ENCODE assay signal across 26 cellular contexts in genomic region chr4:158384407-158384806, GRCh38.
"Had no signal": no experiment of that assay in that cellular context is flagged by ENCODE, and none has a peak within 500 bp of the region (broad histone marks: within the 10 kb centered on the region; RNA-seq: fewer than 3 reads in every experiment).

No MANE protein-coding gene starts in this region.

- H3K27ac Mint-ChIP-seq: mesothelial cell of epicardium; naive B cell; natural killer cell treated with Interleukin-12 subunit alpha and Interleukin-12 subunit beta and Interleukin-15 and Interleukin-18, amount 100 ng/mL, for 72 hours; progenitor cell of endocrine pancreas; stimulated activated naive B cell treated with anti-CD40 and anti-IgM and Interleukin-4, amounts not matched to agents 10 μg/mL and 1 μg/mL and 100 μg/mL, for 72 hours; stimulated activated naive CD8-positive, alpha-beta T cell treated with anti-CD3 and anti-CD28 coated beads, Interleukin-15, Interleukin-2, amounts not matched to agents 100 ng/mL and 50 ng/mL, for 24 hours had no signal

- DNase-seq: dorsolateral prefrontal cortex; effector CD4-positive, alpha-beta T cell; foreskin fibroblast; gastrocnemius medialis; head of caudate nucleus; kidney; mesenchymal stem cell; mucosa of descending colon; naive B cell; right lobe of liver; small intestine; stimulated activated CD4-positive, alpha-beta T cell treated with anti-CD3 and anti-CD28 coated beads, Interleukin-15, amount 100 ng/mL, for 24 hours; stimulated activated CD4-positive, alpha-beta T cell treated with anti-CD3 and anti-CD28 coated beads, Interleukin-2, amount 100 ng/mL, for 48 hours; stimulated activated naive B cell treated with anti-CD40 and anti-IgM and Interleukin-4, amounts not matched to agents 10 μg/mL and 1 μg/mL and 100 μg/mL, for 72 hours; upper lobe of left lung had no signal

- H3K4me1 Mint-ChIP-seq: mesothelial cell of epicardium; naive B cell; neural crest cell; stimulated activated naive B cell treated with anti-CD40 and anti-IgM and Interleukin-4, amounts not matched to agents 10 μg/mL and 1 μg/mL and 100 μg/mL, for 72 hours had no signal

- H3K27me3 Mint-ChIP-seq: naive B cell; natural killer cell treated with Interleukin-12 subunit alpha and Interleukin-12 subunit beta and Interleukin-15 and Interleukin-18, amount 100 ng/mL, for 72 hours; progenitor cell of endocrine pancreas; stimulated activated naive B cell treated with anti-CD40 and anti-IgM and Interleukin-4, amounts not matched to agents 10 μg/mL and 1 μg/mL and 100 μg/mL, for 72 hours; stimulated activated naive CD8-positive, alpha-beta T cell treated with anti-CD3 and anti-CD28 coated beads, Interleukin-15, Interleukin-2, amounts not matched to agents 100 ng/mL and 50 ng/mL, for 24 hours had no signal

- H3K4me3 ChIP-seq: dorsolateral prefrontal cortex, gastrocnemius medialis, lung, mucosa of descending colon, right lobe of liver, thoracic aorta, tibial nerve, upper lobe of left lung had no signal

- H3K9me3 ChIP-seq: gastrocnemius medialis, mucosa of descending colon, neutrophil, right lobe of liver, thoracic aorta, tibial nerve, upper lobe of left lung had no signal

- H3K9me3 Mint-ChIP-seq: mesothelial cell of epicardium; neural crest cell; stimulated activated naive B cell treated with anti-CD40 and anti-IgM and Interleukin-4, amounts not matched to agents 10 μg/mL and 1 μg/mL and 100 μg/mL, for 72 hours; stimulated activated naive CD8-positive, alpha-beta T cell treated with anti-CD3 and anti-CD28 coated beads, Interleukin-15, Interleukin-2, amounts not matched to agents 100 ng/mL and 50 ng/mL, for 24 hours had no signal

- H3K27ac ChIP-seq: dorsolateral prefrontal cortex, epithelial cell of prostate, gastrocnemius medialis, neutrophil, parathyroid adenoma, right lobe of liver, thoracic aorta, tibial nerve, upper lobe of left lung had no signal

- H2AFZ ChIP-seq: parathyroid adenoma had no signal

- H3K36me3 Mint-ChIP-seq: mesothelial cell of epicardium; naive B cell; natural killer cell treated with Interleukin-12 subunit alpha and Interleukin-12 subunit beta and Interleukin-15 and Interleukin-18, amount 100 ng/mL, for 72 hours; stimulated activated naive B cell treated with anti-CD40 and anti-IgM and Interleukin-4, amounts not matched to agents 10 μg/mL and 1 μg/mL and 100 μg/mL, for 72 hours had no signal

- H3K4me3 Mint-ChIP-seq: mesothelial cell of epicardium; naive B cell; natural killer cell treated with Interleukin-12 subunit alpha and Interleukin-12 subunit beta and Interleukin-15 and Interleukin-18, amount 100 ng/mL, for 72 hours; neural crest cell; stimulated activated naive B cell treated with anti-CD40 and anti-IgM and Interleukin-4, amounts not matched to agents 10 μg/mL and 1 μg/mL and 100 μg/mL, for 72 hours; stimulated activated naive CD8-positive, alpha-beta T cell treated with anti-CD3 and anti-CD28 coated beads, Interleukin-15, Interleukin-2, amounts not matched to agents 100 ng/mL and 50 ng/mL, for 24 hours had no signal

- H3K9ac ChIP-seq: parathyroid adenoma had no signal

- H3K27me3 ChIP-seq: dorsolateral prefrontal cortex, gastrocnemius medialis, neutrophil, right lobe of liver, tibial nerve, upper lobe of left lung had no signal

- H3K4me1 ChIP-seq: gastrocnemius medialis, parathyroid adenoma, right lobe of liver, tibial nerve, upper lobe of left lung had no signal

- H3K79me2 ChIP-seq: parathyroid adenoma had no signal

- H3K36me3 ChIP-seq: gastrocnemius medialis, neutrophil, right lobe of liver, thoracic aorta, tibial nerve, upper lobe of left lung had no signal
